In the genomic region with DNA sequence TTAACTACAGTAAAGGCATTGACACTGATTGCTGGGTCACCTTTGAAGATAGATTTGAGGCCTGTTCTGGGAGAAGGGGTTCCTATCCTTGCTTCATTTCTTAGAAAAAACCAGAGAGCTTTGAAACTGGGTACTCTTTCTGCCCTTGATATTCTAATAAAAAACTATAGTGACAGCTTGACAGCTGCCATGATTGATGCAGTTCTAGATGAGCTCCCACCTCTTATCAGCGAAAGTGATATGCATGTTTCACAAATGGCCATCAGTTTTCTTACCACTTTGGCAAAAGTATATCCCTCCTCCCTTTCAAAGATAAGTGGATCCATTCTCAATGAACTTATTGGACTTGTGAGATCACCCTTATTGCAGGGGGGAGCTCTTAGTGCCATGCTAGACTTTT, we compare ENCODE assay signal across 20 cellular contexts. TPM values are rescaled to one million over a fixed set of nuclear protein-coding genes. Genes with fewer than 3 reads are reported as not detected.
DNase-seq lines count a peak whose midpoint lies in the region; ATAC-seq, FAIRE-seq and TF ChIP-seq lines count a peak whose summit lies in the region.
"Had no signal": no experiment of that assay in that cellular context is flagged by ENCODE, and none has a peak within 500 bp of the region (broad histone marks: within the 10 kb centered on the region; RNA-seq: fewer than 3 reads in every experiment).

No MANE protein-coding gene starts in this region.

- no peak for FAIRE-seq in GM12878 (lab: Jason Lieb, UNC)
- FAIRE-seq: D721Med, GM12891, GM18507 had no signal

- H3K4me1 Mint-ChIP-seq in Caco-2 (ENCODE audit: low read depth, unreplicated experiment), result no peaks in the 10 kb centered on the region
- no peaks in the 10 kb centered on the region for H3K4me1 Mint-ChIP-seq in Calu3 (ENCODE audit: low read depth, unreplicated experiment)
- H3K4me1 Mint-ChIP-seq in stimulated activated effector memory CD8-positive, alpha-beta T cell treated with anti-CD3 and anti-CD28 coated beads, Interleukin-12 subunit alpha, Interleukin-12 subunit beta, amount 100 ng/mL, for 72 hours, result peaks cover under 1% of the 10 kb centered on the region
- H3K4me1 Mint-ChIP-seq: GM23338, H9 had no signal

- ATAC-seq in GM12878, result no peak
- no peak for ATAC-seq in stimulated activated effector memory CD8-positive, alpha-beta T cell treated with anti-CD3 and anti-CD28 coated beads, Interleukin-12 subunit alpha, Interleukin-12 subunit beta, amount 100 ng/mL, for 72 hours
- no peak for ATAC-seq in HG02571 (IDR thresholded peaks at IDR 0.05; ENCODE audit: unreplicated experiment)
- ATAC-seq: GM23338, HCT116 had no signal

- no peaks in the 10 kb centered on the region for H3K9me3 Mint-ChIP-seq in Caco-2 (ENCODE audit: unreplicated experiment)
- H3K9me3 Mint-ChIP-seq in Calu3 (ENCODE audit: low read depth, unreplicated experiment), result no peaks in the 10 kb centered on the region
- H3K9me3 Mint-ChIP-seq in stimulated activated effector memory CD8-positive, alpha-beta T cell treated with anti-CD3 and anti-CD28 coated beads, Interleukin-12 subunit alpha, Interleukin-12 subunit beta, amount 100 ng/mL, for 72 hours, result no peaks in the 10 kb centered on the region
- H3K9me3 Mint-ChIP-seq: CD4-positive, alpha-beta memory T cell; GM23338; H9 had no signal

- H3K4me2 ChIP-seq in GM12878 (ENCODE audit: control insufficient read depth, insufficient read depth), result no peak overlapping the region
- H3K4me2 ChIP-seq: GM23338 had no signal

- SMC1A ChIA-PET in GM12878 (lab: Charles Lee; ENCODE audit: uncharacterized antibody, unreplicated experiment), result interaction anchor here (1.6 to 2.1 kb wide), 2 partner anchors 10 to 11 kb away, joined by 6 to 14 read pairs; no protein-coding TSS in a partner anchor

- POLR2A ChIA-PET in Caco-2 (lab: Charles Lee), result interaction anchor here (0.8 kb wide), 1 partner anchor 36 kb away, joined by 3 read pairs; no protein-coding TSS in a partner anchor
- POLR2A ChIA-PET in GM12878 (lab: Charles Lee), result interaction anchor here (1.0 kb wide), 1 partner anchor 11 kb away, joined by 3 read pairs; no protein-coding TSS in a partner anchor

- no peak overlapping the region for H3K9ac ChIP-seq in GM12878 (ENCODE audit: control insufficient read depth, insufficient read depth, low read length)

- H3K9me3 ChIP-seq in Caco-2, result no peaks in the 10 kb centered on the region
- H3K9me3 ChIP-seq in GM12878 (replicated peaks; ENCODE audit: control insufficient read depth, insufficient read depth, low read length), result no peaks in the 10 kb centered on the region

- BruUV-seq in Caco-2 (replicated peaks; lab: Mats Ljungman, UMichigan) (TSS peak; percentile 26), Calu3 (replicated peaks; lab: Mats Ljungman, UMichigan) (TSS peak; percentile 28), GM12878 (replicated peaks; lab: Mats Ljungman, UMichigan) (TSS peak; percentile 43)

- in situ Hi-C loops in GM12878 (cut with MboI), result no loop called here

- H2AFZ ChIP-seq in GM12878 (ENCODE audit: control insufficient read depth, low read depth, low read length), result no peak overlapping the region
- H2AFZ ChIP-seq: GM23338 had no signal

- no peak for TF ChIP-seq POLR2A in GM12878 (IDR thresholded peaks at IDR 0.05; ENCODE audit: low read depth, low read length)

- intact Hi-C loops in Caco-2 (cut with micrococcal nuclease; ENCODE audit: unreplicated experiment), result no loop called here
- intact Hi-C loops in Calu3 (cut with micrococcal nuclease; ENCODE audit: unreplicated experiment), result no loop called here
- intact Hi-C loops in GM12878 (cut with micrococcal nuclease; ENCODE audit: unreplicated experiment), result no loop called here

- H3K27me3 ChIP-seq in Caco-2 (replicated peaks; ENCODE audit: control insufficient read depth, insufficient read depth, low read length) (no peaks in the 10 kb centered on the region), GM12878 (replicated peaks in 1 of 2; ENCODE audit: control insufficient read depth in 2 of 2, insufficient read depth in 2 of 2, low read length in 1 of 2) (no peaks in the 10 kb centered on the region)

- H3K36me3 ChIP-seq in Caco-2 (ENCODE audit: control insufficient read depth, insufficient read depth, low read length), result peaks cover 4% of the 10 kb centered on the region; the same call in 1 of the 2 replicates
- H3K36me3 ChIP-seq in GM12878 (ENCODE audit: control insufficient read depth in 2 of 2, insufficient read depth in 2 of 2, low read length in 1 of 2), result peaks cover 1 to 27% of the 10 kb centered on the region in 2 experiments; a peak in 3 of 4 replicates

- H3K27me3 Mint-ChIP-seq in Caco-2 (ENCODE audit: insufficient read depth, unreplicated experiment), result no peaks in the 10 kb centered on the region
- H3K27me3 Mint-ChIP-seq in Calu3 (ENCODE audit: unreplicated experiment), result no peaks in the 10 kb centered on the region
- H3K27me3 Mint-ChIP-seq: CD4-positive, alpha-beta memory T cell had no signal

- DNase-seq in Caco-2 (no peak), Calu3 (no peak), GM12878 (ENCODE audit: low read depth, low spot score) (no peak), kidney tubule cell (ENCODE audit: low spot score) (no peak), amniotic stem cell (lab: John Stamatoyannopoulos, UW) (no peak)
- DNase-seq in stimulated activated effector memory CD8-positive, alpha-beta T cell treated with anti-CD3 and anti-CD28 coated beads, Interleukin-12 subunit alpha, Interleukin-12 subunit beta, amount 100 ng/mL, for 72 hours (ENCODE audit: low spot score in 2 of 2), result no peak
- DNase-seq: C1 segment of cervical spinal cord; CD4-positive, alpha-beta memory T cell; COR-L47; DMS 273 treated with DMSO at 0.1 percent for 48 hours; DMS79; EL; GDM1; H9 had no signal

- H3K4me3 Mint-ChIP-seq in Caco-2 (ENCODE audit: unreplicated experiment) (no peak overlapping the region), Calu3 (ENCODE audit: low read depth, unreplicated experiment) (no peak overlapping the region)
- no peak overlapping the region for H3K4me3 Mint-ChIP-seq in stimulated activated effector memory CD8-positive, alpha-beta T cell treated with anti-CD3 and anti-CD28 coated beads, Interleukin-12 subunit alpha, Interleukin-12 subunit beta, amount 100 ng/mL, for 72 hours
- H3K4me3 Mint-ChIP-seq: CD4-positive, alpha-beta memory T cell; GM23338; H9 had no signal

- no peaks in the 10 kb centered on the region for H3K79me2 ChIP-seq in GM12878 (ENCODE audit: control insufficient read depth, insufficient read depth, low read length)

- 94% methylated on average over 1 of the region's 1 CpG for WGBS in GM12878 (ENCODE audit: insufficient coverage, insufficient replicate concordance, low lambda C conversion rate, missing lambda C conversion rate)

- no peaks in the 10 kb centered on the region for H4K20me1 ChIP-seq in GM12878 (ENCODE audit: control insufficient read depth, insufficient read depth)

- no peak overlapping the region for H3K27ac Mint-ChIP-seq in Caco-2 (ENCODE audit: unreplicated experiment)
- H3K27ac Mint-ChIP-seq in Calu3 (ENCODE audit: unreplicated experiment), result no peak overlapping the region
- H3K27ac Mint-ChIP-seq in stimulated activated effector memory CD8-positive, alpha-beta T cell treated with anti-CD3 and anti-CD28 coated beads, Interleukin-12 subunit alpha, Interleukin-12 subunit beta, amount 100 ng/mL, for 72 hours, result peak overlapping the region; percentile 12
- H3K27ac Mint-ChIP-seq: CD4-positive, alpha-beta memory T cell; GM23338; H9 had no signal

- no peak for TF ChIP-seq EP300 in GM12878 (IDR thresholded peaks at IDR 0.05; ENCODE audit: borderline replicate concordance in 1 of 2, control insufficient read depth in 1 of 2, low read depth in 2 of 2, low read length in 2 of 2)

- CTCF ChIA-PET in Caco-2 (lab: Charles Lee), result interaction anchor here (0.5 kb wide), 1 partner anchor 50 kb away, joined by 3 read pairs; no protein-coding TSS in a partner anchor
- CTCF ChIA-PET in Calu3 (lab: Charles Lee), result no interaction called here
- CTCF ChIA-PET in GM12878 (lab: Yijun Ruan, JAX), result interaction anchor here (1.1 to 1.3 kb wide), 3 partner anchors 10 to 637 kb away, joined by 3 to 4 read pairs (median 3); no protein-coding TSS in a partner anchor

- no peak for TF ChIP-seq CTCF in Caco-2 (IDR thresholded peaks at IDR 0.05; ENCODE audit: insufficient read depth in 1 of 2, low read depth in 1 of 2, low read length in 1 of 2, severe bottlenecking in 1 of 2, unreplicated experiment in 1 of 2)
- TF ChIP-seq CTCF in Calu3 (IDR thresholded peaks at IDR 0.05; ENCODE audit: unreplicated experiment), result no peak
- TF ChIP-seq CTCF in GM12878 (IDR thresholded peaks at IDR 0.05 in 2 of 3, conservative IDR thresholded peaks at IDR 0.05 in 1 of 3; ENCODE audit: control insufficient read depth in 2 of 3, extremely low read depth in 1 of 3, insufficient read depth in 1 of 3, low read depth in 3 of 3, low read length in 3 of 3), result no peak

- H3K36me3 Mint-ChIP-seq in Caco-2 (ENCODE audit: insufficient read depth, unreplicated experiment), result peaks cover 65% of the 10 kb centered on the region
- H3K36me3 Mint-ChIP-seq in Calu3 (ENCODE audit: insufficient read depth, unreplicated experiment), result peaks cover 11% of the 10 kb centered on the region
- peaks cover 98% of the 10 kb centered on the region for H3K36me3 Mint-ChIP-seq in stimulated activated effector memory CD8-positive, alpha-beta T cell treated with anti-CD3 and anti-CD28 coated beads, Interleukin-12 subunit alpha, Interleukin-12 subunit beta, amount 100 ng/mL, for 72 hours

- no peak overlapping the region for H3K27ac ChIP-seq in GM12878 (ENCODE audit: control insufficient read depth, insufficient read depth)

- no peak for TF ChIP-seq RAD21 in GM12878 (IDR thresholded peaks at IDR 0.05; ENCODE audit: insufficient read depth, low read depth, low read length)

- H3K4me3 ChIP-seq in Caco-2 (ENCODE audit: low read depth, low read length) (no peak overlapping the region), GM12878 (no peak overlapping the region)
- H3K4me3 ChIP-seq: GM23338 had no signal

- RAD21 ChIA-PET in GM12878 (lab: Charles Lee; ENCODE audit: unreplicated experiment), result no interaction called here

- H3K4me1 ChIP-seq in Caco-2 (no peaks in the 10 kb centered on the region), GM12878 (ENCODE audit: control insufficient read depth, insufficient read depth, low read length) (no peaks in the 10 kb centered on the region)

RNA-seq across cellular contexts. Expression of a gene that starts 36.4 kb away (rescaled TPM):
- total RNA-seq in Caco-2 (2022), result 148 and 153 TPM in 2 replicates
- 182 and 197 TPM in 2 replicates for total RNA-seq in Calu3 (2022)
- total RNA-seq in GM12878 (2013; cell fraction: nucleolus; rRNA removed), result 322 and 341 TPM in 2 replicates
- total RNA-seq in GM12878 (2014; rRNA removed), result 86.9 and 101 TPM in 2 replicates
- total RNA-seq in GM12878 (2014; rRNA removed; fragmentation: Illumina TruSeq; extraction: Trizol), result 103 and 105 TPM in 2 replicates
- total RNA-seq in GM12878 (2021), result 186 and 203 TPM in 2 replicates
- 29.9 TPM for polyA plus RNA-seq in GM12878 (2011; ENCODE audit: low read depth)
- 165 and 227 TPM in 2 replicates for polyA plus RNA-seq in GM12878 (2011; rRNA removed)
- polyA plus RNA-seq in GM12878 (2011; cell fraction: cytosol; rRNA removed), result 38.9 and 49.3 TPM in 2 replicates
- 75.6 and 84.0 TPM in 2 replicates for polyA plus RNA-seq in GM12878 (2011; cell fraction: nucleus; rRNA removed)
- 52.1 and 71.4 TPM in 2 replicates for polyA plus RNA-seq in GM12878 (2012)
- polyA plus RNA-seq in GM12878 (2014; fragmentation: Illumina TruSeq; extraction: Trizol), result 78.1 and 98.5 TPM in 2 replicates
- polyA plus RNA-seq in GM12878 (2014; fragmentation: Nextera tagmentation; extraction: Ambion mirVana), result 10 to 100 TPM; 34.5 to 44.0 TPM
- polyA plus RNA-seq in GM12878 (2014; rRNA removed), result 60.1 and 71.3 TPM in 2 replicates
- polyA plus RNA-seq in GM12878 (2016; fragmentation: Nextera tagmentation; extraction: Ambion mirVana), result 100 to 1,000 TPM; 210 to 213 TPM
- polyA minus RNA-seq in GM12878 (2011; rRNA and poly(A)+ RNA removed), result 97.3 and 160 TPM in 2 replicates
- 38.9 and 54.2 TPM in 2 replicates for polyA minus RNA-seq in GM12878 (2011; cell fraction: cytosol; rRNA and poly(A)+ RNA removed)
- polyA minus RNA-seq in GM12878 (2011; cell fraction: nucleus; rRNA and poly(A)+ RNA removed), result 69.6 and 92.5 TPM in 2 replicates
